12 cellular contexts compared by ENCODE assay signal in genomic region chr2:144521702-144522101, GRCh38. TPM values are rescaled to one million over a fixed set of nuclear protein-coding genes. Genes with fewer than 3 reads are reported as not detected.
A peak's percentile ranks its signal among the peaks of the same experiment; 100 is the strongest.
DNase-seq lines count a peak whose midpoint lies in the region; ATAC-seq and TF ChIP-seq lines count a peak whose summit lies in the region.
"Had no signal": no experiment of that assay in that cellular context is flagged by ENCODE, and none has a peak within 500 bp of the region (broad histone marks: within the 10 kb centered on the region; RNA-seq: fewer than 3 reads in every experiment).

No MANE protein-coding gene starts in this region.

- H3K27ac ChIP-seq in heart right ventricle (peak overlapping the region; percentile 37 to 100 (median 95)), brain microvascular endothelial cell (peak overlapping the region; percentile 75)
- no peak overlapping the region for H3K27ac ChIP-seq in CD4-positive, alpha-beta T cell (ENCODE audit: low read depth, low read length)
- H3K27ac ChIP-seq: KMS-11 had no signal

- TF ChIP-seq CTCF in heart right ventricle (IDR thresholded peaks at IDR 0.05) (no peak), brain microvascular endothelial cell (IDR thresholded peaks at IDR 0.05; ENCODE audit: low read depth, low read length, missing control alignments) (no peak), type B pancreatic cell (conservative IDR thresholded peaks at IDR 0.05) (no peak)
- TF ChIP-seq CTCF in CD4-positive, alpha-beta T cell (IDR thresholded peaks at IDR 0.05), result no peak

- H3K27me3 Mint-ChIP-seq in type B pancreatic cell, result peaks cover 58% of the 10 kb centered on the region
- H3K27me3 Mint-ChIP-seq in CD4-positive, alpha-beta T cell, result peaks cover 39% of the 10 kb centered on the region
- H3K27me3 Mint-ChIP-seq: dendritic cell treated with granulocyte-macrophage colony-stimulating factor and Interleukin-4, amounts not matched to agents 40 ng/mL and 50 ng/mL, for 4 days had no signal

- CTCF ChIA-PET in CD4-positive, alpha-beta T cell (lab: Charles Lee), result interaction anchor here (0.6 to 0.7 kb wide), 2 partner anchors 179 to 592 kb away, joined by 3 read pairs; no protein-coding TSS in a partner anchor

- DNase-seq in heart right ventricle (no peak), cardiac septum (ENCODE audit: low spot score) (no peak), brain microvascular endothelial cell (no peak), type B pancreatic cell (ENCODE audit: extremely low spot score, unreplicated experiment) (no peak), cerebellum (ENCODE audit: low spot score) (no peak), amygdala (lab: John Stamatoyannopoulos, UW) (no peak)
- no peak for DNase-seq in CD4-positive, alpha-beta T cell
- DNase-seq: activated naive CD4-positive, alpha-beta T cell; NCI-H226 had no signal

- peak overlapping the region; percentile 64 for H3K4me3 Mint-ChIP-seq in type B pancreatic cell
- H3K4me3 Mint-ChIP-seq in CD4-positive, alpha-beta T cell, result no peak overlapping the region

- H3K36me3 ChIP-seq in heart right ventricle, result no peaks in the 10 kb centered on the region
- peaks cover 2% of the 10 kb centered on the region for H3K36me3 ChIP-seq in brain microvascular endothelial cell (replicated peaks)
- no peaks in the 10 kb centered on the region for H3K36me3 ChIP-seq in mucosa of stomach (ENCODE audit: control insufficient read depth, insufficient read depth, low read length)

- no peaks in the 10 kb centered on the region for H3K9me3 Mint-ChIP-seq in type B pancreatic cell
- H3K9me3 Mint-ChIP-seq in CD4-positive, alpha-beta T cell, result no peaks in the 10 kb centered on the region
- H3K9me3 Mint-ChIP-seq: dendritic cell treated with granulocyte-macrophage colony-stimulating factor and Interleukin-4, amounts not matched to agents 40 ng/mL and 50 ng/mL, for 4 days had no signal

- 22 to 23% methylated on average over 4 of the region's 4 CpGs for WGBS in heart right ventricle, 2 donors

- peaks cover 0 to 14% (median 0%) of the 10 kb centered on the region in 7 donors for H3K27me3 ChIP-seq in heart right ventricle
- no peaks in the 10 kb centered on the region for H3K27me3 ChIP-seq in brain microvascular endothelial cell (replicated peaks)
- H3K27me3 ChIP-seq in mucosa of stomach (ENCODE audit: control insufficient read depth, insufficient read depth, low read length), result peaks cover 45% of the 10 kb centered on the region
- H3K27me3 ChIP-seq in CD4-positive, alpha-beta T cell (ENCODE audit: control insufficient read depth, insufficient read depth, low read length), result peaks cover 64% of the 10 kb centered on the region

- H3K27ac Mint-ChIP-seq in type B pancreatic cell, result no peak overlapping the region
- H3K27ac Mint-ChIP-seq in CD4-positive, alpha-beta T cell, result no peak overlapping the region
- H3K27ac Mint-ChIP-seq: dendritic cell treated with granulocyte-macrophage colony-stimulating factor and Interleukin-4, amounts not matched to agents 40 ng/mL and 50 ng/mL, for 4 days had no signal

- H3K4me1 ChIP-seq in heart right ventricle (peaks cover 0 to 47% (median 5%) of the 10 kb centered on the region in 9 donors), mucosa of stomach (ENCODE audit: control insufficient read depth, insufficient read depth, low read length) (no peaks in the 10 kb centered on the region)

- no peak for ATAC-seq in heart right ventricle
- no peak for ATAC-seq in CD4-positive, alpha-beta T cell (ENCODE audit: poor library complexity)

- peak overlapping the region in 8 of 10 donors; percentile 21 to 85 (median 79) for H3K4me3 ChIP-seq in heart right ventricle
- no peak overlapping the region for H3K4me3 ChIP-seq in brain microvascular endothelial cell (ENCODE audit: low read depth, low read length)
- H3K4me3 ChIP-seq in mucosa of stomach (ENCODE audit: low read length), result no peak overlapping the region

- H3K9me3 ChIP-seq in heart right ventricle, result no peaks in the 10 kb centered on the region
- H3K9me3 ChIP-seq in mucosa of stomach (ENCODE audit: control insufficient read depth, low read length), result no peaks in the 10 kb centered on the region
- H3K9me3 ChIP-seq in CD4-positive, alpha-beta T cell (ENCODE audit: control insufficient read depth, low read length), result no peaks in the 10 kb centered on the region

- peaks cover 3% of the 10 kb centered on the region for H3K36me3 Mint-ChIP-seq in type B pancreatic cell
- peaks cover 5% of the 10 kb centered on the region for H3K36me3 Mint-ChIP-seq in CD4-positive, alpha-beta T cell (ENCODE audit: low read depth)

- in situ Hi-C loops in brain microvascular endothelial cell (cut with HindIII; ENCODE audit: low pct_ligation_motif_present, low sequenced_read_pairs), result loop anchor here (25.0 kb wide), 1 partner anchor 1241 kb away; no protein-coding TSS in a partner anchor

- POLR2A ChIA-PET in CD4-positive, alpha-beta T cell (lab: Charles Lee), result no interaction called here

- peak overlapping the region; percentile 31 for H3K9ac ChIP-seq in mucosa of stomach (ENCODE audit: low read length)
- H3K9ac ChIP-seq: KMS-11 had no signal

- peaks cover 22% of the 10 kb centered on the region for H3K4me1 Mint-ChIP-seq in type B pancreatic cell (ENCODE audit: unreplicated experiment)
- peaks cover 22% of the 10 kb centered on the region for H3K4me1 Mint-ChIP-seq in CD4-positive, alpha-beta T cell (ENCODE audit: low read depth)

- intact Hi-C loops in heart right ventricle (cut with DNase I) (loop anchor here in 5 of 10 donors (5.0 to 10.0 kb wide), 13 partner anchors 123 to 1231 kb away; a partner anchor contains a TSS), cardiac septum (cut with DNase I) (loop anchor here (5.0 to 10.0 kb wide), 4 partner anchors 311 to 573 kb away; no protein-coding TSS in a partner anchor)
- intact Hi-C loops in CD4-positive, alpha-beta T cell (cut with DNase I, micrococcal nuclease), result no loop called here

RNA-seq across cellular contexts. Expression of gene ZEB2, which starts 1.8 kb away (rescaled TPM):
- total RNA-seq in heart right ventricle (10 to 100 TPM; 68.7 to 99.5 (median 88.2) TPM), cardiac septum (122 TPM), type B pancreatic cell (ENCODE audit: low replicate concordance) (8.3 and 88.5 TPM in 2 replicates), cerebellum (107 TPM)
- polyA plus RNA-seq in heart right ventricle, result 10 to 100 TPM; 17.2 to 26.0 TPM
- total RNA-seq in CD4-positive, alpha-beta T cell, result 10 to 100 TPM; 12.3 to 13.4 TPM

Comparison
In these comparisons a context has a peak if more than half of its experiments do, and no peak if none do; other contexts are left out.
1. H3K4me3 ChIP-seq: peak in heart right ventricle (8 of 10); none in brain microvascular endothelial cell (single experiment) and mucosa of stomach (single experiment).